Comparison of ENCODE assay signal across 10 cellular contexts in the genomic region with DNA sequence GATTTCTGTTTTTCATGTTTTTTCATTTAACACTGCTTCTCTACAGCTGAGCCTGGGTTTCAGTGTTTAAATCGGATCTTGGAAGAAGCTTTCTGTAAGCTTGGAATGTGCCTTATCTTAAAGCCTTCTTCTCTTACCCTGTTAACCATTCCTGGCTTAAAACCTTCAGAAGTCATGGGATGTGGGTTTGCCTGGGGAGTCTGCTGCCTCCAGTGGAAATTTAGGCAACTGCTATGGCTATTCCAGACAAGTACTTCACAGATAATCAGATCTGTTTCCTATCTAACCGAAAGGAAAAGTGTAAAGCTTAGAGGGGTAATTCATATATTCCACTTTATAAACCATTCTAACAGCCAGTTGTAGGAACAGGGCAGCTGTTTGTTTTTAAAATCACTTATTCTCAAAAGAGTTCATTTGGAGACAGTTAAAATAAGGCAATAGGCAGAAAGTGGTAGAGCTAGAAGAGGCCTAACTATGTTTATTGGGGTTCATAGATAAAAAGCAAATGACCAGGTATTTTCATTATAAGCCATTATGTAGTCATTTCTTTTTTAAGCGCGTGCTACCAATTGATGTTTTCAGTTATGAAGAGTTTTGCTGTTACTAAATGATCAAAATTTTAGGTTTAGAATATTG.
A peak's percentile ranks its signal among the peaks of the same experiment; 100 is the strongest.
DNase-seq lines count a peak whose midpoint lies in the region; ATAC-seq, FAIRE-seq and TF ChIP-seq lines count a peak whose summit lies in the region.
"Had no signal": no experiment of that assay in that cellular context is flagged by ENCODE, and none has a peak within 500 bp of the region (broad histone marks: within the 10 kb centered on the region; RNA-seq: fewer than 3 reads in every experiment).

No MANE protein-coding gene starts in this region.

- H3K36me3 ChIP-seq in HUES6 (ENCODE audit: control insufficient read depth, insufficient read depth, low read length): no peaks in the 10 kb centered on the region

- DNase-seq in D721Med (ENCODE audit: insufficient read length, low spot score) (no peak), foreskin keratinocyte (peak in 1 of 2 donors; percentile 54), progenitor cell of endocrine pancreas (ENCODE audit: low spot score, unreplicated experiment) (peak; percentile 19), natural killer cell (no peak)
- no peak for DNase-seq in activated naive CD4-positive, alpha-beta T cell treated with anti-CD3 and anti-CD28 coated beads, Interleukin-2, amount 50 U/mL, for 16 hours
- DNase-seq: T-cell had no signal

- H3K9me3 Mint-ChIP-seq in progenitor cell of endocrine pancreas (ENCODE audit: low read depth) (no peaks in the 10 kb centered on the region), natural killer cell (no peaks in the 10 kb centered on the region)
- H3K9me3 Mint-ChIP-seq: T-cell had no signal

- no peak overlapping the region for H3K9ac ChIP-seq in HUES6 (ENCODE audit: low read length)

- peak; percentile 96 for ATAC-seq in SK-N-SH treated with all-trans-retinoic acid at 6 μM for 48 hours
- ATAC-seq in foreskin keratinocyte: peak; percentile 80
- no peak for ATAC-seq in HG03039 (IDR thresholded peaks at IDR 0.05; ENCODE audit: unreplicated experiment)
- ATAC-seq in natural killer cell: no peak

- peak; percentile 73 for TF ChIP-seq CTCF in D721Med (IDR thresholded peaks at IDR 0.05; ENCODE audit: insufficient read depth, missing control alignments)
- peak; percentile 80 for TF ChIP-seq CTCF in foreskin keratinocyte (conservative IDR thresholded peaks at IDR 0.05)
- peak; percentile 85 for TF ChIP-seq CTCF in progenitor cell of endocrine pancreas (IDR thresholded peaks at IDR 0.05; ENCODE audit: unreplicated experiment)
- TF ChIP-seq CTCF in natural killer cell (IDR thresholded peaks at IDR 0.05): no peak

- intact Hi-C loops in natural killer cell (cut with micrococcal nuclease): no loop called here

- H3K4me1 ChIP-seq in HUES6 (ENCODE audit: control insufficient read depth, insufficient read depth, low read length) (peaks cover 20% of the 10 kb centered on the region), foreskin keratinocyte (no peaks in the 10 kb centered on the region)

- H3K4me1 Mint-ChIP-seq in progenitor cell of endocrine pancreas (ENCODE audit: low read depth): peaks cover 35% of the 10 kb centered on the region
- peaks cover 19 to 26% of the 10 kb centered on the region in 2 donors for H3K4me1 Mint-ChIP-seq in natural killer cell

- H3K27ac Mint-ChIP-seq in progenitor cell of endocrine pancreas (no peak overlapping the region), natural killer cell (no peak overlapping the region)
- H3K27ac Mint-ChIP-seq: T-cell had no signal

- no peak overlapping the region for H3K4me3 ChIP-seq in HUES6 (ENCODE audit: low read depth, low read length)
- H3K4me3 ChIP-seq: skin epidermis had no signal

- H3K27me3 Mint-ChIP-seq in progenitor cell of endocrine pancreas (no peaks in the 10 kb centered on the region), natural killer cell (ENCODE audit: low read depth in 2 of 2) (no peaks in the 10 kb centered on the region)
- H3K27me3 Mint-ChIP-seq: T-cell had no signal

- H3K4me3 Mint-ChIP-seq in progenitor cell of endocrine pancreas (ENCODE audit: low read depth) (no peak overlapping the region), natural killer cell (no peak overlapping the region)
- H3K4me3 Mint-ChIP-seq: T-cell had no signal

- no peak for FAIRE-seq in D721Med (lab: Jason Lieb, UNC)

- no peaks in the 10 kb centered on the region for H3K27me3 ChIP-seq in HUES6 (ENCODE audit: control insufficient read depth, insufficient read depth, low read length)
- H3K27me3 ChIP-seq in foreskin keratinocyte: no peaks in the 10 kb centered on the region

- H3K36me3 Mint-ChIP-seq in progenitor cell of endocrine pancreas (ENCODE audit: insufficient read depth) (no peaks in the 10 kb centered on the region), natural killer cell (no peaks in the 10 kb centered on the region)

- no peaks in the 10 kb centered on the region for H3K9me3 ChIP-seq in HUES6 (ENCODE audit: control insufficient read depth, insufficient read depth, low read depth, low read length)

- H3K27ac ChIP-seq in HUES6 (ENCODE audit: low read depth, low read length): peak overlapping the region; percentile 23; the same call in 1 of the 2 replicates
- H3K27ac ChIP-seq in foreskin keratinocyte: no peak overlapping the region
- H3K27ac ChIP-seq: skin epidermis had no signal

TF ChIP-seq in SK-N-SH treated with all-trans-retinoic acid at 6 μM for 48 hours, 23 proteins besides CTCF, POLR2A, EP300 and RAD21:
- TF ChIP-seq ARNTL (CRISPR knock-in tag; IDR thresholded peaks at IDR 0.05; ENCODE audit: borderline replicate concordance, low read depth): no peak
- no peak for TF ChIP-seq ZFP30 (CRISPR knock-in tag; IDR thresholded peaks at IDR 0.05)
- no peak for TF ChIP-seq POU6F1 (CRISPR knock-in tag; IDR thresholded peaks at IDR 0.05; ENCODE audit: borderline replicate concordance, low read depth)

Comparison
In these comparisons a context has a peak if more than half of its experiments do, and no peak if none do; other contexts are left out.
1. ATAC-seq: peak in SK-N-SH treated with all-trans-retinoic acid at 6 μM for 48 hours (single experiment) and foreskin keratinocyte (single experiment); none in HG03039 (single experiment) and natural killer cell (0 of 3).